In genomic region chr16:66911112-66911511, GRCh38 we compare ENCODE assay signal across 1 cellular context.
A peak's percentile ranks its signal among the peaks of the same experiment; 100 is the strongest.
TF ChIP-seq lines count a peak whose summit lies in the region.

No MANE protein-coding gene starts in this region.

TF ChIP-seq in K562, 482 proteins besides CTCF, POLR2A, EP300 and RAD21:
- no peak for TF ChIP-seq CREM (IDR thresholded peaks at IDR 0.05; ENCODE audit: low read depth)
- TF ChIP-seq ZFP36 (IDR thresholded peaks at IDR 0.05; ENCODE audit: low read depth, low read length, partially characterized antibody) = peak; percentile 15
